ENCODE assay signal across 8 cellular contexts in genomic region chr19:5913739-5914357, GRCh38. TPM values are rescaled to one million over a fixed set of nuclear protein-coding genes. Genes with fewer than 3 reads are reported as not detected.
DNase-seq lines count a peak whose midpoint lies in the region; ATAC-seq and TF ChIP-seq lines count a peak whose summit lies in the region.

Gene CAPS, plus strand, starts transcription at chr19:5914254. Its CDS starts 153 bp downstream, at chr19:5914407.

- H2AK5ac ChIP-seq in neuronal stem cell (ENCODE audit: low read depth, low read length): peak within 1 kb of the TSS; percentile 28

- DNase-seq in BE2C: peak; percentile 37
- DNase-seq in Peyer's patch: no peak
- DNase-seq in fibroblast of the conjunctiva (ENCODE audit: low read depth): peak; percentile 69
- no peak for DNase-seq in neuronal stem cell (ENCODE audit: low spot score)
- DNase-seq in GM19238 (ENCODE audit: insufficient read length, low spot score): no peak
- no peak for DNase-seq in SKM-1 (lab: John Stamatoyannopoulos, UW; ENCODE audit: unreplicated experiment)
- no peak for DNase-seq in NCI-H345 (lab: John Stamatoyannopoulos, UW)

- H2BK15ac ChIP-seq in neuronal stem cell (ENCODE audit: low read length): no peak within 1 kb of the TSS

- H2BK5ac ChIP-seq in neuronal stem cell (ENCODE audit: low read length): peak within 1 kb of the TSS; percentile 53

- no peaks in the 10 kb centered on the region for H3K9me3 ChIP-seq in BE2C
- no peaks in the 10 kb centered on the region for H3K9me3 ChIP-seq in Peyer's patch
- no peaks in the 10 kb centered on the region for H3K9me3 ChIP-seq in neuronal stem cell (replicated peaks in 1 of 2; ENCODE audit: control insufficient read depth in 2 of 2, insufficient read depth in 1 of 2, low read depth in 1 of 2, low read length in 2 of 2)

- H4K8ac ChIP-seq in neuronal stem cell (ENCODE audit: low read depth, low read length): peak within 1 kb of the TSS; percentile 3

- no peak for ATAC-seq in GM18861 (IDR thresholded peaks at IDR 0.05; ENCODE audit: unreplicated experiment)

- TF ChIP-seq POLR2A in Peyer's patch (IDR thresholded peaks at IDR 0.05): no peak

- peaks cover 5% of the 10 kb centered on the region for H3K79me1 ChIP-seq in neuronal stem cell (ENCODE audit: low read depth, low read length)

- H3K4me3 ChIP-seq in BE2C (ENCODE audit: low read depth, low read length) (no peak within 1 kb of the TSS), Peyer's patch (no peak within 1 kb of the TSS), neuronal stem cell (ENCODE audit: low read length in 2 of 2) (no peak within 1 kb of the TSS)

- H2AFZ ChIP-seq in neuronal stem cell (ENCODE audit: low read length): no peak within 1 kb of the TSS

- H2BK12ac ChIP-seq in neuronal stem cell (ENCODE audit: low read length): no peak within 1 kb of the TSS

- no CpG with 5 or more reads among the region's 10 CpGs for whole genome bisulfite sequencing in neuronal stem cell (ENCODE audit: extremely low coverage in 2 of 2, insufficient read length in 2 of 2, insufficient replicate concordance in 1 of 2), 2 donors

- peaks cover 10% of the 10 kb centered on the region for H3K4me1 ChIP-seq in BE2C
- H3K4me1 ChIP-seq in Peyer's patch: peaks cover 0 to 6% (median 0%) of the 10 kb centered on the region in 4 donors
- peaks cover 8 to 15% of the 10 kb centered on the region in 2 donors for H3K4me1 ChIP-seq in neuronal stem cell (ENCODE audit: control insufficient read depth in 2 of 2, insufficient read depth in 1 of 2, low read depth in 1 of 2, low read length in 2 of 2)

- peak within 1 kb of the TSS; percentile 76 for H3K18ac ChIP-seq in neuronal stem cell (ENCODE audit: low read length)

- H3K23ac ChIP-seq in neuronal stem cell (ENCODE audit: low read depth, low read length, poor library complexity): peak within 1 kb of the TSS; percentile 43

- H3K4me2 ChIP-seq in neuronal stem cell (ENCODE audit: insufficient read depth, low read length, poor library complexity, severe bottlenecking): no peak within 1 kb of the TSS

- TF ChIP-seq CTCF in BE2C (IDR thresholded peaks at IDR 0.05; ENCODE audit: low read depth, low read length) (no peak), Peyer's patch (IDR thresholded peaks at IDR 0.05) (no peak)

- H3K27me3 ChIP-seq in BE2C: no peaks in the 10 kb centered on the region
- H3K27me3 ChIP-seq in Peyer's patch: no peaks in the 10 kb centered on the region
- H3K27me3 ChIP-seq in neuronal stem cell (ENCODE audit: control insufficient read depth in 3 of 3, insufficient read depth in 3 of 3, low read depth in 1 of 3, low read length in 3 of 3): no peaks in the 10 kb centered on the region

- no peak within 1 kb of the TSS for H3K9ac ChIP-seq in neuronal stem cell (ENCODE audit: low read depth, low read length, poor library complexity)

- H2BK120ac ChIP-seq in neuronal stem cell (ENCODE audit: low read depth, low read length): no peak within 1 kb of the TSS

- H3K36me3 ChIP-seq in BE2C (peaks cover 49% of the 10 kb centered on the region), Peyer's patch (peaks cover 0 to 55% (median 0%) of the 10 kb centered on the region in 3 donors), neuronal stem cell (replicated peaks in 1 of 2; ENCODE audit: control insufficient read depth in 2 of 2, insufficient read depth in 2 of 2, low read length in 2 of 2) (peaks cover 32 to 49% of the 10 kb centered on the region in 2 donors)

- no peak within 1 kb of the TSS for H3K4ac ChIP-seq in neuronal stem cell (ENCODE audit: low read length)

- H3K27ac ChIP-seq in Peyer's patch: no peak within 1 kb of the TSS
- H3K27ac ChIP-seq in neuronal stem cell (replicated peaks; ENCODE audit: low read length): peak within 1 kb of the TSS; percentile 24

- no peak within 1 kb of the TSS for H4K91ac ChIP-seq in neuronal stem cell (ENCODE audit: low read depth, low read length, poor library complexity)

- H3K14ac ChIP-seq in neuronal stem cell (ENCODE audit: low read length): peak within 1 kb of the TSS; percentile 38

RNA-seq across cellular contexts. Expression of gene CAPS, which starts in this region (rescaled TPM):
- 3.5 TPM for polyA plus RNA-seq in BE2C (2012; ENCODE audit: insufficient read depth, insufficient read length, low read depth)
- 10 to 100 TPM in 3 of 4 donors, 1 to 10 TPM in 1; 9.5 to 44.6 (median 24.4) TPM for total RNA-seq in Peyer's patch
- polyA plus RNA-seq in neuronal stem cell (2013, experiment 1 of 2): 3.0 TPM
- polyA plus RNA-seq in neuronal stem cell (2013, experiment 2 of 2): 3.0 TPM

Comparison
In these comparisons a context has a peak if more than half of its experiments do, and no peak if none do; other contexts are left out.
1. DNase-seq: peak in BE2C (single experiment) and fibroblast of the conjunctiva (single experiment); none in Peyer's patch (0 of 3), neuronal stem cell (single experiment), GM19238 (single experiment), SKM-1 (single experiment) and NCI-H345 (single experiment).